Comparison of ENCODE assay signal across 37 cellular contexts in the genomic region with DNA sequence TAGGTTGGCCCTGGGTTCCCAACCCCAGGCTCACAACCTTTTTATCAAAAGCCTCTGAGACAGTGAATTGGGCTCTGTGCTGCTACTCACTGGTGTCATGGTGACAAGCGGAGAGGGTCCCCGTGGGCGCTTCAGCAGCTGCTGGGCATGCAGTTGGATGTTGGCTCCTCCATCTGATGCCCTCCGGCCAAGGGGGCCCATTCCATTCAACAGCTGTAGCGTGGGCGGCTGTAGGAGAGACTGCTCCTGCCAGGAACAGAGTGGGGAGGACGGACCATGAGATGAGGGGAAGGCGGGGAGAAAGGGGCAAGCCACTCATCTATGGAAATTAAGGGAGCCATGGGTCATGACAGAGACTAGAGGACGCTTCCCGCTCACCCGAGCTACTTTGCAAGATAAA. TPM values are rescaled to one million over a fixed set of nuclear protein-coding genes. Genes with fewer than 3 reads are reported as not detected.
"Had no signal": no experiment of that assay in that cellular context is flagged by ENCODE, and none has a peak within 500 bp of the region (broad histone marks: within the 10 kb centered on the region; RNA-seq: fewer than 3 reads in every experiment).

No MANE protein-coding gene starts in this region.

- H3K9me3 ChIP-seq: ascending aorta, MG63 had no signal

- H3K27ac ChIP-seq: ascending aorta, PC-9, RWPE1, VCaP had no signal

- H3K4me1 ChIP-seq: ascending aorta had no signal

- H3K4me2 ChIP-seq: PC-9 had no signal

- H3K4me3 ChIP-seq: ascending aorta, cardiac muscle cell, MG63, PC-9 had no signal

- DNase-seq: activated B cell treated with CpG ODN at 0.5 μM for 24 hours; activated CD4-positive, alpha-beta memory T cell treated with anti-CD3 and anti-CD28 coated beads for 36 hours; activated CD4-positive, alpha-beta T cell treated with anti-CD3 and anti-CD28 coated beads for 4 hours; activated CD4-positive, alpha-beta T cell treated with anti-CD3 and anti-CD28 coated beads, Interleukin-2, amount 50 U/mL, for 1 hour; activated CD4-positive, CD25-positive, alpha-beta regulatory T cell treated with anti-CD3 and anti-CD28 coated beads, Interleukin-2, amount 50 U/mL, for 72 hours; activated CD8-positive, alpha-beta memory T cell treated with anti-CD3 and anti-CD28 coated beads for 24 hours; activated CD8-positive, alpha-beta memory T cell treated with anti-CD3 and anti-CD28 coated beads, Interleukin-2, amount 10 ng/mL, durations not matched to agents 7 days and 5 days; activated CD8-positive, alpha-beta memory T cell treated with anti-CD3 and anti-CD28 coated beads, Interleukin-2, amount 50 U/mL, for 48 hours; activated effector memory CD4-positive, alpha-beta T cell treated with Interleukin-2 at 50 U/mL for 16 hours; activated naive CD4-positive, alpha-beta T cell treated with anti-CD3 and anti-CD28 coated beads, Interleukin-2, amount 10 ng/mL, durations not matched to agents 7 days and 5 days; activated T-cell treated with anti-CD3 and anti-CD28 coated beads, Interleukin-2, amount 50 U/mL, for 48 hours; amniotic stem cell; Kasumi-1; KG1; MG63; NCI-H1048; NCI-H1105 treated with DMSO at 0.1 percent for 48 hours; NCI-H1436; NCI-H1694; NCI-H1930; NCI-H2081 treated with DMSO at 0.1 percent for 48 hours; NCI-H345; NCI-H524 treated with DMSO at 0.1 percent for 48 hours; NCI-H748 treated with DMSO at 0.1 percent for 48 hours; NK-92 treated with Interleukin-12 subunit alpha and Interleukin-12 subunit beta, amount 100 ng/mL, for 24 hours; PC-9; SW 1271; T-helper 1 cell; T-helper 2 cell; T-helper 9 cell had no signal

- ATAC-seq: activated CD8-positive, alpha-beta memory T cell treated with anti-CD3 and anti-CD28 coated beads, Interleukin-2, amount 10 ng/mL, durations not matched to agents 7 days and 5 days; Right ventricle myocardium inferior had no signal

- H3K27me3 ChIP-seq: ascending aorta, cardiac muscle cell, MG63 had no signal

- H2AFZ ChIP-seq: PC-9 had no signal

RNA-seq across cellular contexts. Expression of a gene that starts 36.0 kb away (rescaled TPM):
- total RNA-seq: NCI-H460, PC-9 had no signal

RNA-seq across cellular contexts. Expression of a gene that starts 43.7 kb away (rescaled TPM):
- total RNA-seq: activated B cell treated with CpG ODN at 0.5 μM for 24 hours; activated CD4-positive, alpha-beta memory T cell treated with anti-CD3 and anti-CD28 coated beads for 36 hours; activated CD8-positive, alpha-beta memory T cell treated with anti-CD3 and anti-CD28 coated beads, Interleukin-2, amount 10 ng/mL, durations not matched to agents 7 days and 5 days; NCI-H460; OCI-LY7; PC-9; Right ventricle myocardium inferior had no signal

RNA-seq across cellular contexts. Expression of a gene that starts 50.3 kb away (rescaled TPM):
- total RNA-seq: activated B cell treated with CpG ODN at 0.5 μM for 24 hours; activated CD4-positive, alpha-beta memory T cell treated with anti-CD3 and anti-CD28 coated beads for 36 hours; activated CD8-positive, alpha-beta memory T cell treated with anti-CD3 and anti-CD28 coated beads, Interleukin-2, amount 10 ng/mL, durations not matched to agents 7 days and 5 days; NCI-H460; OCI-LY7; PC-9; Right ventricle myocardium inferior had no signal
